In genomic region chr4:135838889-135839288, GRCh38 we compare ENCODE assay signal across 1 cellular context.
TF ChIP-seq lines count a peak whose summit lies in the region.

No MANE protein-coding gene starts in this region.

TF ChIP-seq in GM12878, 131 proteins besides CTCF, POLR2A, EP300 and RAD21 (continued from another document):
- TF ChIP-seq CEBPZ (IDR thresholded peaks at IDR 0.05; ENCODE audit: low read depth, low read length) = no peak
- no peak for TF ChIP-seq PAX8 (IDR thresholded peaks at IDR 0.05)
- no peak for TF ChIP-seq CEBPB (IDR thresholded peaks at IDR 0.05; ENCODE audit: borderline replicate concordance in 1 of 2, low read depth in 2 of 2, low read length in 2 of 2)
- no peak for TF ChIP-seq ZNF622 (IDR thresholded peaks at IDR 0.05)
- no peak for TF ChIP-seq SRF (IDR thresholded peaks at IDR 0.05; ENCODE audit: low read depth in 2 of 2, low read length in 2 of 2)
- no peak for TF ChIP-seq SMC3 (IDR thresholded peaks at IDR 0.05; ENCODE audit: borderline replicate concordance, low read length)
- TF ChIP-seq ZZZ3 (IDR thresholded peaks at IDR 0.05; ENCODE audit: control insufficient read depth, insufficient read length, low read depth) = no peak
- no peak for TF ChIP-seq ZSCAN29 (IDR thresholded peaks at IDR 0.05)
- TF ChIP-seq POU2F2 (IDR thresholded peaks at IDR 0.05; ENCODE audit: borderline replicate concordance, low read depth, low read length) = no peak
- no peak for TF ChIP-seq NBN (IDR thresholded peaks at IDR 0.05)
- TF ChIP-seq ETV6 (conservative IDR thresholded peaks at IDR 0.05 in 1 of 2, IDR thresholded peaks at IDR 0.05 in 1 of 2; ENCODE audit: borderline replicate concordance in 1 of 2, low read depth in 1 of 2) = no peak
- TF ChIP-seq YY1 (IDR thresholded peaks at IDR 0.05; ENCODE audit: low read depth, low read length) = no peak
